9 cellular contexts compared by ENCODE assay signal in the genomic region with DNA sequence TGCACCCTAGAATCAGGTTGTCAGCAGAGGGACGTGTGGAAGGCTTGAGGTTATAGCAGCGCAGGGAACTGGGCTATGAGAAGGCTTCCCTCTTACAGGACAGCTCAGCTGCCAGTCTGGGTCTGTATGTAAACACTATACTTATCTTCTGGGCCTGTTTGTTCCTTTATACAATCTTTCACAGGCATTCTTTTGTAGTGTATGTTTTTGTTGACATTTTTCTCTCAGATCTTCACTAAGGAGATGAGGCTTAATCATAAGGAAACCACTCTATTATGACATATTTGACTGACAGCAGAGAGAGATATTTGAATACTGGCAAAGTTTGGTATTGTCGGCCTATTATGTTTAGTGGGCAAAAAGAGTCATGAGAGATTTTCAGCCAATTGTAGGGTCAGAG. TPM values are rescaled to one million over a fixed set of nuclear protein-coding genes. Genes with fewer than 3 reads are reported as not detected.
A peak's percentile ranks its signal among the peaks of the same experiment; 100 is the strongest.
DNase-seq lines count a peak whose midpoint lies in the region; ATAC-seq, FAIRE-seq and TF ChIP-seq lines count a peak whose summit lies in the region.
"Had no signal": no experiment of that assay in that cellular context is flagged by ENCODE, and none has a peak within 500 bp of the region (broad histone marks: within the 10 kb centered on the region; RNA-seq: fewer than 3 reads in every experiment).

No MANE protein-coding gene starts in this region.

- H3K4me3 Mint-ChIP-seq in activated T-cell treated with anti-CD3 and anti-CD28 coated beads, Interleukin-2, amount 50 U/mL, for 72 hours: peak overlapping the region; percentile 82 to 99

- H3K36me3 ChIP-seq in adrenal gland (replicated peaks in 1 of 2) (no peaks in the 10 kb centered on the region), HepG2 (replicated peaks in 1 of 2; ENCODE audit: control insufficient read depth in 1 of 2, insufficient read depth in 2 of 2, low read length in 2 of 2) (peaks cover 1 to 9% of the 10 kb centered on the region in 2 experiments; a peak in 2 of 5 replicates), transverse colon (no peaks in the 10 kb centered on the region)

- peaks cover 53% of the 10 kb centered on the region for H3K79me2 ChIP-seq in HepG2 (ENCODE audit: insufficient read depth, low read length)

- DNase-seq in activated T-cell treated with anti-CD3 and anti-CD28 coated beads, Interleukin-2, amount 50 U/mL, for 72 hours: no peak
- no peak for DNase-seq in activated T-cell treated with anti-CD3 and anti-CD28 coated beads, Interleukin-2, amount 50 U/mL, for 48 hours
- no peak for DNase-seq in adrenal gland
- DNase-seq in HepG2 (ENCODE audit: low spot score): no peak
- DNase-seq in transverse colon: no peak
- DNase-seq in cerebellum (ENCODE audit: low spot score): no peak
- no peak for DNase-seq in stimulated activated naive CD4-positive, alpha-beta T cell (lab: John Stamatoyannopoulos, UW)
- no peak for DNase-seq in activated CD8-positive, alpha-beta memory T cell treated with anti-CD3 and anti-CD28 coated beads, Interleukin-2, amount 50 U/mL, for 4 hours

- H3K27me3 Mint-ChIP-seq in activated T-cell treated with anti-CD3 and anti-CD28 coated beads, Interleukin-2, amount 50 U/mL, for 72 hours (ENCODE audit: low read depth): peaks cover 11% of the 10 kb centered on the region

- WGBS in adrenal gland, 4 donors: 9 to 18% (median 17%) methylated on average over 3 of the region's 3 CpGs
- 4% methylated on average over 3 of the region's 3 CpGs for WGBS in HepG2 (ENCODE audit: low lambda C conversion rate)
- 8 to 24% methylated on average over 3 of the region's 3 CpGs for WGBS in transverse colon (ENCODE audit: low coverage in 1 of 2), 2 donors

- TF ChIP-seq RAD21 in HepG2 (CRISPR knock-in tag; IDR thresholded peaks at IDR 0.05): no peak

- H2AFZ ChIP-seq in HepG2 (ENCODE audit: low read length): no peak overlapping the region

- CTCF ChIA-PET in HepG2 (lab: Yijun Ruan, JAX; ENCODE audit: low intra/inter-chr PET ratio, low total read pairs): no interaction called here

- H3K27ac ChIP-seq in adrenal gland (peak overlapping the region in 2 of 5 donors; percentile 80 to 96), HepG2 (ENCODE audit: extremely low read length, insufficient read depth, low read length) (peak overlapping the region; percentile 76), transverse colon (peak overlapping the region; percentile 92 to 98 (median 94))

- H3K9me3 Mint-ChIP-seq in activated T-cell treated with anti-CD3 and anti-CD28 coated beads, Interleukin-2, amount 50 U/mL, for 72 hours: no peaks in the 10 kb centered on the region

- no peak for FAIRE-seq in HepG2 (lab: Jason Lieb, UNC)

- H3K4me2 ChIP-seq in HepG2 (ENCODE audit: low read depth, low read length): peak overlapping the region; percentile 77

- in situ Hi-C loops in HepG2 (cut with HindIII; ENCODE audit: extremely low pct_ligation_motif_present, low pct_unique_long_range_greater_than_20kb) (no loop called here), transverse colon (cut with MboI; ENCODE audit: low pct_ligation_motif_present in 1 of 4, low pct_unique_long_range_greater_than_20kb in 1 of 4, low sequenced_read_pairs in 3 of 4) (no loop called here)

- H3K36me3 Mint-ChIP-seq in activated T-cell treated with anti-CD3 and anti-CD28 coated beads, Interleukin-2, amount 50 U/mL, for 72 hours (ENCODE audit: insufficient read depth in 2 of 2): peaks cover 1 to 4% of the 10 kb centered on the region in 2 donors

- peaks cover 31% of the 10 kb centered on the region for H4K20me1 ChIP-seq in HepG2 (ENCODE audit: insufficient read depth, low read length)

- intact Hi-C loops in adrenal gland (cut with DNase I) (no loop called here), HepG2 (cut with micrococcal nuclease; ENCODE audit: unreplicated experiment) (no loop called here), transverse colon (cut with DNase I; ENCODE audit: low total_unique reads) (no loop called here)

- H3K4me1 Mint-ChIP-seq in activated T-cell treated with anti-CD3 and anti-CD28 coated beads, Interleukin-2, amount 50 U/mL, for 72 hours (ENCODE audit: low read depth): peaks cover 39% of the 10 kb centered on the region

- TF ChIP-seq CTCF in adrenal gland (IDR thresholded peaks at IDR 0.05) (no peak), HepG2 (CRISPR knock-in tag; IDR thresholded peaks at IDR 0.05) (no peak), transverse colon (IDR thresholded peaks at IDR 0.05) (no peak)

- POLR2A ChIA-PET in HepG2 (lab: Yijun Ruan, JAX): interaction anchor here (1.6 kb wide), 2 partner anchors 15 to 396 kb away, joined by 3 read pairs; no protein-coding TSS in a partner anchor

- ATAC-seq in activated T-cell treated with anti-CD3 and anti-CD28 coated beads, Interleukin-2, amount 50 U/mL, for 72 hours (replicated peaks in 1 of 2): no peak
- no peak for ATAC-seq in HepG2

- no peaks in the 10 kb centered on the region for H3K9me3 ChIP-seq in adrenal gland (replicated peaks in 1 of 3)
- H3K9me3 ChIP-seq in HepG2 (ENCODE audit: low read length): no peaks in the 10 kb centered on the region
- no peaks in the 10 kb centered on the region for H3K9me3 ChIP-seq in transverse colon

- TSS peak; percentile 71 for BruUV-seq in HepG2 (replicated peaks; lab: Mats Ljungman, UMichigan)

- H3K4me1 ChIP-seq in adrenal gland (replicated peaks in 1 of 2) (peaks cover 25 to 42% of the 10 kb centered on the region in 2 donors), HepG2 (ENCODE audit: insufficient read depth, low read length) (peaks cover 48% of the 10 kb centered on the region), transverse colon (peaks cover 18 to 66% (median 48%) of the 10 kb centered on the region in 4 donors)

- H3K27me3 ChIP-seq in adrenal gland: no peaks in the 10 kb centered on the region
- H3K27me3 ChIP-seq in HepG2 (ENCODE audit: control insufficient read depth in 1 of 2, insufficient read depth in 2 of 2, low read length in 2 of 2): peaks cover 0 to 6% of the 10 kb centered on the region in 2 experiments; a peak in 1 of 5 replicates
- H3K27me3 ChIP-seq in transverse colon: peaks cover 6% of the 10 kb centered on the region

- TF ChIP-seq EP300 in HepG2 (IDR thresholded peaks at IDR 0.05; ENCODE audit: low read depth in 2 of 2, low read length in 2 of 2): no peak
- no peak for TF ChIP-seq EP300 in HepG2 (CRISPR knock-in tag; IDR thresholded peaks at IDR 0.05; ENCODE audit: borderline replicate concordance)
- no peak for TF ChIP-seq EP300 in transverse colon (IDR thresholded peaks at IDR 0.05; ENCODE audit: low read depth)

- peak overlapping the region; percentile 93 for H3K27ac Mint-ChIP-seq in activated T-cell treated with anti-CD3 and anti-CD28 coated beads, Interleukin-2, amount 50 U/mL, for 72 hours

- TF ChIP-seq POLR2A in adrenal gland (IDR thresholded peaks at IDR 0.05): no peak
- no peak for TF ChIP-seq POLR2A in HepG2 (IDR thresholded peaks at IDR 0.05; ENCODE audit: insufficient read depth in 1 of 2, low read depth in 2 of 2, low read length in 2 of 2)
- peak; percentile 32 for TF ChIP-seq POLR2A in transverse colon (IDR thresholded peaks at IDR 0.05)

- peak overlapping the region; percentile 82 for H3K9ac ChIP-seq in HepG2 (ENCODE audit: insufficient read depth, low read depth, low read length)

- peak overlapping the region in 3 of 4 donors; percentile 73 to 91 (median 83) for H3K4me3 ChIP-seq in adrenal gland
- peak overlapping the region; percentile 88 to 97 (median 91) for H3K4me3 ChIP-seq in HepG2 (replicated peaks in 1 of 3; ENCODE audit: insufficient read depth in 1 of 3, low read depth in 2 of 3, low read length in 3 of 3)
- peak overlapping the region; percentile 70 to 95 (median 86) for H3K4me3 ChIP-seq in transverse colon

RNA-seq across cellular contexts. Expression of a gene that starts 0.9 kb away (rescaled TPM):
- total RNA-seq in activated T-cell treated with anti-CD3 and anti-CD28 coated beads, Interleukin-2, amount 50 U/mL, for 72 hours: 10 to 100 TPM; 44.2 to 47.6 TPM
- total RNA-seq in adrenal gland: 10 to 100 TPM; 35.4 to 46.1 (median 41.2) TPM
- polyA plus RNA-seq in adrenal gland: 10 to 100 TPM; 16.4 to 35.1 (median 20.6) TPM
- total RNA-seq in HepG2 (2016; rRNA removed; fragmentation: Illumina TruSeq; extraction: Trizol): 21.9 and 28.7 TPM in 2 replicates
- 3.2 and 4.2 TPM in 2 replicates for total RNA-seq in HepG2 (2016; cell fraction: cytosol; rRNA removed; fragmentation: Illumina TruSeq; extraction: Trizol; ENCODE audit: low read depth)
- 22.3 and 26.2 TPM in 2 replicates for total RNA-seq in HepG2 (2016; cell fraction: insoluble cytoplasmic fraction; rRNA removed; fragmentation: Illumina TruSeq; extraction: Trizol)
- total RNA-seq in HepG2 (2016; cell fraction: membrane; rRNA removed; fragmentation: Illumina TruSeq; extraction: Trizol): 7.6 and 8.1 TPM in 2 replicates
- total RNA-seq in HepG2 (2016; cell fraction: nucleus; rRNA removed; fragmentation: Illumina TruSeq; extraction: Trizol): 23.7 and 28.1 TPM in 2 replicates
- 17.1 and 17.6 TPM in 2 replicates for polyA plus RNA-seq in HepG2 (2011; rRNA removed)
- polyA plus RNA-seq in HepG2 (2011; cell fraction: cytosol; rRNA removed): 6.6 and 6.8 TPM in 2 replicates
- 33.9 and 34.6 TPM in 2 replicates for polyA plus RNA-seq in HepG2 (2011; cell fraction: nucleus; rRNA removed)
- polyA plus RNA-seq in HepG2 (2012): 17.5 and 19.2 TPM in 2 replicates
- polyA plus RNA-seq in HepG2 (2016; cell fraction: cytosol; fragmentation: Illumina TruSeq; extraction: Trizol; ENCODE audit: low read depth): 1.1 and 1.4 TPM in 2 replicates
- 13.0 and 19.5 TPM in 2 replicates for polyA plus RNA-seq in HepG2 (2016; cell fraction: insoluble cytoplasmic fraction; fragmentation: Illumina TruSeq; extraction: Trizol; ENCODE audit: low read depth)
- 2.5 and 3.3 TPM in 2 replicates for polyA plus RNA-seq in HepG2 (2016; cell fraction: membrane; fragmentation: Illumina TruSeq; extraction: Trizol; ENCODE audit: low read depth)
- 34.6 and 42.2 TPM in 2 replicates for polyA plus RNA-seq in HepG2 (2016; cell fraction: nucleus; fragmentation: Illumina TruSeq; extraction: Trizol; ENCODE audit: insufficient read depth, low read depth)
- 41.9 and 48.3 TPM in 2 replicates for polyA minus RNA-seq in HepG2 (2011; rRNA and poly(A)+ RNA removed; ENCODE audit: low replicate concordance)
- polyA minus RNA-seq in HepG2 (2011; cell fraction: cytosol; rRNA and poly(A)+ RNA removed): 21.2 and 23.7 TPM in 2 replicates
- 31.8 and 43.1 TPM in 2 replicates for polyA minus RNA-seq in HepG2 (2011; cell fraction: nucleus; rRNA and poly(A)+ RNA removed)
- total RNA-seq in transverse colon: 10 to 100 TPM; 60.5 to 97.6 (median 67.5) TPM
- 26.0 TPM for total RNA-seq in cerebellum

RNA-seq across cellular contexts. Expression of a gene that starts 4.9 kb away (rescaled TPM):
- under 1 TPM; 0.24 to 0.28 TPM for total RNA-seq in activated T-cell treated with anti-CD3 and anti-CD28 coated beads, Interleukin-2, amount 50 U/mL, for 72 hours
- 1 to 10 TPM in 1 of 8 donors, under 1 TPM in 1, not detected in 6; 0.69 to 5.2 TPM for total RNA-seq in adrenal gland
- not detected for polyA plus RNA-seq in adrenal gland
- not detected in 2 replicates for total RNA-seq in HepG2 (2016; rRNA removed; fragmentation: Illumina TruSeq; extraction: Trizol)
- total RNA-seq in HepG2 (2016; cell fraction: cytosol; rRNA removed; fragmentation: Illumina TruSeq; extraction: Trizol; ENCODE audit: low read depth): not detected in 2 replicates
- not detected in 2 replicates for total RNA-seq in HepG2 (2016; cell fraction: insoluble cytoplasmic fraction; rRNA removed; fragmentation: Illumina TruSeq; extraction: Trizol)
- total RNA-seq in HepG2 (2016; cell fraction: membrane; rRNA removed; fragmentation: Illumina TruSeq; extraction: Trizol): 0.14 TPM in 1 of 2 replicates, not detected in the other
- total RNA-seq in HepG2 (2016; cell fraction: nucleus; rRNA removed; fragmentation: Illumina TruSeq; extraction: Trizol): not detected in 2 replicates
- polyA plus RNA-seq in HepG2 (2011; rRNA removed): not detected in 2 replicates
- polyA plus RNA-seq in HepG2 (2011; cell fraction: cytosol; rRNA removed): 0.05 TPM in 1 of 2 replicates, not detected in the other
- polyA plus RNA-seq in HepG2 (2011; cell fraction: nucleus; rRNA removed): 0.11 TPM in 1 of 2 replicates, not detected in the other
- polyA plus RNA-seq in HepG2 (2012): not detected in 2 replicates
- polyA plus RNA-seq in HepG2 (2016; cell fraction: cytosol; fragmentation: Illumina TruSeq; extraction: Trizol; ENCODE audit: low read depth): 0.11 and 0.28 TPM in 2 replicates
- not detected in 2 replicates for polyA plus RNA-seq in HepG2 (2016; cell fraction: insoluble cytoplasmic fraction; fragmentation: Illumina TruSeq; extraction: Trizol; ENCODE audit: low read depth)
- polyA plus RNA-seq in HepG2 (2016; cell fraction: membrane; fragmentation: Illumina TruSeq; extraction: Trizol; ENCODE audit: low read depth): 0.12 TPM in 1 of 2 replicates, not detected in the other
- polyA plus RNA-seq in HepG2 (2016; cell fraction: nucleus; fragmentation: Illumina TruSeq; extraction: Trizol; ENCODE audit: insufficient read depth, low read depth): not detected in 2 replicates
- not detected in 2 replicates for polyA minus RNA-seq in HepG2 (2011; rRNA and poly(A)+ RNA removed; ENCODE audit: low replicate concordance)
- polyA minus RNA-seq in HepG2 (2011; cell fraction: cytosol; rRNA and poly(A)+ RNA removed): not detected in 2 replicates
- not detected in 2 replicates for polyA minus RNA-seq in HepG2 (2011; cell fraction: nucleus; rRNA and poly(A)+ RNA removed)
- not detected for total RNA-seq in transverse colon
- not detected for total RNA-seq in cerebellum
- total RNA-seq: Daoy had no signal

RNA-seq across cellular contexts. Expression of a gene that starts 20.2 kb away (rescaled TPM):
- total RNA-seq in activated T-cell treated with anti-CD3 and anti-CD28 coated beads, Interleukin-2, amount 50 U/mL, for 72 hours: under 1 TPM in 1 of 2 donors, not detected in 1; 0.24 TPM
- total RNA-seq in adrenal gland (1 to 10 TPM in 2 of 8 donors, under 1 TPM in 5, not detected in 1; 0.35 to 1.9 (median 0.61) TPM), HepG2 (2016; rRNA removed; fragmentation: Illumina TruSeq; extraction: Trizol) (0.24 and 0.69 TPM in 2 replicates), transverse colon (not detected), cerebellum (0.18 TPM)
- polyA plus RNA-seq in adrenal gland (1 to 10 TPM in 2 of 3 donors, not detected in 1; 1.1 to 2.4 TPM), HepG2 (2011; rRNA removed) (0.58 and 0.76 TPM in 2 replicates)
- total RNA-seq in HepG2 (2016; cell fraction: cytosol; rRNA removed; fragmentation: Illumina TruSeq; extraction: Trizol; ENCODE audit: low read depth): 0.18 and 0.20 TPM in 2 replicates
- 0.40 and 0.52 TPM in 2 replicates for total RNA-seq in HepG2 (2016; cell fraction: insoluble cytoplasmic fraction; rRNA removed; fragmentation: Illumina TruSeq; extraction: Trizol)
- 0.17 and 0.25 TPM in 2 replicates for total RNA-seq in HepG2 (2016; cell fraction: membrane; rRNA removed; fragmentation: Illumina TruSeq; extraction: Trizol)
- total RNA-seq in HepG2 (2016; cell fraction: nucleus; rRNA removed; fragmentation: Illumina TruSeq; extraction: Trizol): 0.28 and 0.37 TPM in 2 replicates
- 0.56 and 0.68 TPM in 2 replicates for polyA plus RNA-seq in HepG2 (2011; cell fraction: cytosol; rRNA removed)
- polyA plus RNA-seq in HepG2 (2011; cell fraction: nucleus; rRNA removed): 0.47 TPM in 1 of 2 replicates, not detected in the other
- 0.23 and 0.27 TPM in 2 replicates for polyA plus RNA-seq in HepG2 (2012)
- polyA plus RNA-seq in HepG2 (2016; cell fraction: cytosol; fragmentation: Illumina TruSeq; extraction: Trizol; ENCODE audit: low read depth): 0.12 TPM in 1 of 2 replicates, not detected in the other
- 0.24 and 0.34 TPM in 2 replicates for polyA plus RNA-seq in HepG2 (2016; cell fraction: insoluble cytoplasmic fraction; fragmentation: Illumina TruSeq; extraction: Trizol; ENCODE audit: low read depth)
- polyA plus RNA-seq in HepG2 (2016; cell fraction: membrane; fragmentation: Illumina TruSeq; extraction: Trizol; ENCODE audit: low read depth): 0.31 TPM in 1 of 2 replicates, not detected in the other
- 0.35 and 0.46 TPM in 2 replicates for polyA plus RNA-seq in HepG2 (2016; cell fraction: nucleus; fragmentation: Illumina TruSeq; extraction: Trizol; ENCODE audit: insufficient read depth, low read depth)
- 0.24 TPM in 1 of 2 replicates, not detected in the other for polyA minus RNA-seq in HepG2 (2011; rRNA and poly(A)+ RNA removed; ENCODE audit: low replicate concordance)
- polyA minus RNA-seq in HepG2 (2011; cell fraction: cytosol; rRNA and poly(A)+ RNA removed): not detected in 2 replicates
- polyA minus RNA-seq in HepG2 (2011; cell fraction: nucleus; rRNA and poly(A)+ RNA removed): not detected in 2 replicates
